Comparison of ENCODE assay signal across 31 cellular contexts in the genomic region with DNA sequence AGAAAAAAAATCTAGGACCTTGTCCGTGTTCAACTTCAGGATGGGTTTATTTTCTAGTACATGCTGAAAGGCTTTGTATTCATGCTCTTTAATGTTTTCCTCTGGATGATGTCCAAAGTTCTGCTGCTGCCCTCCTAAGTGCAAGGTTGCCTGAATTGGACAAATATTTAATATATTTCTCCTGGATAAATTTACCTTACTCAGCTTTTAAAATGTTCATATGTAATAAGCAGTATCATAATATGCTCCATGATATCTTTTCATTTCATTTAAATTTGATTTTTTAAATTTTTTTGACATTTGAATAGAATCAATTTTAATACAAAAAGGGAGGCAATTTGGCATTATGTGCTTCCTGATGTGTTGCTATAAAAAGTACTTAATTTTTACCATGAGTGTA.
"Had no signal": no experiment of that assay in that cellular context is flagged by ENCODE, and none has a peak within 500 bp of the region (broad histone marks: within the 10 kb centered on the region; RNA-seq: fewer than 3 reads in every experiment).

No MANE protein-coding gene starts in this region.

- ATAC-seq: naive thymus-derived CD8-positive, alpha-beta T cell; natural killer cell treated with Interleukin-12 subunit alpha and Interleukin-12 subunit beta and Interleukin-15 and Interleukin-18, amount 100 ng/mL, for 72 hours; psoas muscle; right cardiac atrium; sciatic nerve; stimulated activated memory B cell treated with anti-CD40 and anti-IgM and Interleukin-4, amounts not matched to agents 10 μg/mL and 1 μg/mL and 100 μg/mL, for 72 hours; stimulated activated naive CD8-positive, alpha-beta T cell treated with anti-CD3 and anti-CD28 coated beads, Interleukin-15, amount 100 ng/mL, for 72 hours; stimulated activated naive CD8-positive, alpha-beta T cell treated with anti-CD3 and anti-CD28 coated beads, Interleukin-15, Interleukin-2, amounts not matched to agents 100 U/mL and 50 U/mL, for 24 hours had no signal

- H3K27ac ChIP-seq: neutrophil, ovary, parathyroid adenoma, psoas muscle, skin epidermis, spleen, suprapubic skin, testis, tibial nerve, upper lobe of left lung, vagina had no signal

- H3K36me3 ChIP-seq: neutrophil, ovary, spleen, suprapubic skin, tibial nerve, upper lobe of left lung, vagina had no signal

- DNase-seq: naive thymus-derived CD8-positive, alpha-beta T cell; nephron progenitor cell; nucleus accumbens; ovary; posterior cingulate gyrus; psoas muscle; right cardiac atrium; spleen; stimulated activated CD4-positive, alpha-beta T cell treated with anti-CD3 and anti-CD28 coated beads, Interleukin-12 subunit alpha, Interleukin-12 subunit beta, amount 100 ng/mL, for 4 hours; stimulated activated CD4-positive, alpha-beta T cell treated with anti-CD3 and anti-CD28 coated beads, Interleukin-1b, Interleukin-23, amount 100 ng/mL, for 48 hours; stimulated activated CD4-positive, alpha-beta T cell treated with anti-CD3 and anti-CD28 coated beads, Interleukin-4, amount 100 ng/mL, for 1 hour; stimulated activated CD4-positive, alpha-beta T cell treated with anti-CD3 and anti-CD28 coated beads, Interleukin-4, amount 100 ng/mL, for 4 hours; stimulated activated CD8-positive, alpha-beta memory T cell treated with anti-CD3 and anti-CD28 coated beads, Interleukin-4, amount 100 ng/mL, for 48 hours; stimulated activated naive CD4-positive, alpha-beta T cell; stimulated activated naive CD8-positive, alpha-beta T cell treated with anti-CD3 and anti-CD28 coated beads, Interleukin-15, amount 100 ng/mL, for 72 hours; stimulated activated naive CD8-positive, alpha-beta T cell treated with anti-CD3 and anti-CD28 coated beads, Interleukin-15, Interleukin-2, amounts not matched to agents 100 U/mL and 50 U/mL, for 24 hours; substantia nigra; testis; trophoblast cell; upper lobe of left lung had no signal

- H3K27me3 ChIP-seq: ovary, spleen, suprapubic skin, testis, tibial nerve, upper lobe of left lung, vagina had no signal

- FAIRE-seq: urothelium cell line had no signal

- H3K4me1 ChIP-seq: psoas muscle, suprapubic skin, testis, upper lobe of left lung, vagina had no signal

- H3K4me3 ChIP-seq: ovary, psoas muscle, skin epidermis, smooth muscle cell, spleen, suprapubic skin, testis, tibial nerve, upper lobe of left lung, vagina had no signal

- H3K4me2 ChIP-seq: smooth muscle cell had no signal

- H3K79me2 ChIP-seq: parathyroid adenoma had no signal

- H2AFZ ChIP-seq: parathyroid adenoma had no signal

- H3K9ac ChIP-seq: parathyroid adenoma had no signal

- H3K9me3 ChIP-seq: neutrophil, ovary, psoas muscle, spleen, suprapubic skin, testis, tibial nerve, upper lobe of left lung, vagina had no signal
